In genomic region chr10:33249137-33249536, GRCh38 we compare ENCODE assay signal across 14 cellular contexts.
DNase-seq lines count a peak whose midpoint lies in the region; ATAC-seq and TF ChIP-seq lines count a peak whose summit lies in the region.
"Had no signal": no experiment of that assay in that cellular context is flagged by ENCODE, and none has a peak within 500 bp of the region (broad histone marks: within the 10 kb centered on the region; RNA-seq: fewer than 3 reads in every experiment).

No MANE protein-coding gene starts in this region.

- H3K9me3 ChIP-seq in testis = no peaks in the 10 kb centered on the region

- H3K27ac Mint-ChIP-seq in activated naive CD4-positive, alpha-beta T cell treated with anti-CD3 and anti-CD28 coated beads, Interleukin-2, amount 50 U/mL, for 72 hours = peak overlapping the region; percentile 43 to 77
- H3K27ac Mint-ChIP-seq in activated CD4-positive, alpha-beta memory T cell treated with anti-CD3 and anti-CD28 coated beads, Interleukin-2, amount 10 ng/mL, durations not matched to agents 7 days and 5 days = peak overlapping the region; percentile 39
- H3K27ac Mint-ChIP-seq in glutamatergic neuron (ENCODE audit: unreplicated experiment) = peak overlapping the region; percentile 22

- peaks cover 33% of the 10 kb centered on the region for H3K27me3 Mint-ChIP-seq in activated CD4-positive, alpha-beta memory T cell treated with anti-CD3 and anti-CD28 coated beads, Interleukin-2, amount 10 ng/mL, durations not matched to agents 7 days and 5 days
- H3K27me3 Mint-ChIP-seq in glutamatergic neuron (ENCODE audit: unreplicated experiment) = peaks cover 4% of the 10 kb centered on the region

- peak overlapping the region; percentile 19 for H3K4me3 Mint-ChIP-seq in activated CD4-positive, alpha-beta memory T cell treated with anti-CD3 and anti-CD28 coated beads, Interleukin-2, amount 10 ng/mL, durations not matched to agents 7 days and 5 days
- H3K4me3 Mint-ChIP-seq in glutamatergic neuron (ENCODE audit: unreplicated experiment) = no peak overlapping the region
- H3K4me3 Mint-ChIP-seq: neural crest cell had no signal

- peak overlapping the region; percentile 46 for H3K27ac ChIP-seq in testis

- no peak overlapping the region for H3K4me3 ChIP-seq in testis
- H3K4me3 ChIP-seq: K562 had no signal

- H3K9me3 Mint-ChIP-seq in activated naive CD4-positive, alpha-beta T cell treated with anti-CD3 and anti-CD28 coated beads, Interleukin-2, amount 50 U/mL, for 72 hours = peaks cover 14 to 18% of the 10 kb centered on the region in 2 donors
- H3K9me3 Mint-ChIP-seq in activated CD4-positive, alpha-beta memory T cell treated with anti-CD3 and anti-CD28 coated beads, Interleukin-2, amount 10 ng/mL, durations not matched to agents 7 days and 5 days = peaks cover 12% of the 10 kb centered on the region
- H3K9me3 Mint-ChIP-seq in glutamatergic neuron (ENCODE audit: unreplicated experiment) = no peaks in the 10 kb centered on the region
- H3K9me3 Mint-ChIP-seq: central memory CD8-positive, alpha-beta T cell; neural crest cell had no signal

- H3K36me3 ChIP-seq in testis (ENCODE audit: low read depth, missing control alignments) = no peaks in the 10 kb centered on the region

- CTCF ChIA-PET in activated CD4-positive, alpha-beta memory T cell treated with anti-CD3 and anti-CD28 coated beads, Interleukin-2, amount 10 ng/mL, durations not matched to agents 7 days and 5 days (lab: Charles Lee) = no interaction called here

- H3K36me3 Mint-ChIP-seq in activated naive CD4-positive, alpha-beta T cell treated with anti-CD3 and anti-CD28 coated beads, Interleukin-2, amount 50 U/mL, for 72 hours = peaks cover 19 to 30% of the 10 kb centered on the region in 2 donors
- peaks cover 18% of the 10 kb centered on the region for H3K36me3 Mint-ChIP-seq in activated CD4-positive, alpha-beta memory T cell treated with anti-CD3 and anti-CD28 coated beads, Interleukin-2, amount 10 ng/mL, durations not matched to agents 7 days and 5 days (ENCODE audit: low read depth)
- H3K36me3 Mint-ChIP-seq in glutamatergic neuron (ENCODE audit: unreplicated experiment) = peaks cover 22% of the 10 kb centered on the region

- TF ChIP-seq POLR2A in testis (IDR thresholded peaks at IDR 0.05) = no peak

- peaks cover 55% of the 10 kb centered on the region for H3K4me1 Mint-ChIP-seq in activated CD4-positive, alpha-beta memory T cell treated with anti-CD3 and anti-CD28 coated beads, Interleukin-2, amount 10 ng/mL, durations not matched to agents 7 days and 5 days
- peaks cover 21% of the 10 kb centered on the region for H3K4me1 Mint-ChIP-seq in glutamatergic neuron (ENCODE audit: low read depth, unreplicated experiment)

- WGBS in testis, 2 donors = 45 to 58% methylated on average over 8 of the region's 8 CpGs

- ATAC-seq in activated naive CD4-positive, alpha-beta T cell treated with anti-CD3 and anti-CD28 coated beads, Interleukin-2, amount 50 U/mL, for 72 hours = no peak
- ATAC-seq: K562 had no signal

- H3K4me1 ChIP-seq in testis = peaks cover 11% of the 10 kb centered on the region

- intact Hi-C loops in testis (cut with DNase I; ENCODE audit: low total_unique reads) = no loop called here

- no peak for DNase-seq in activated naive CD4-positive, alpha-beta T cell treated with anti-CD3 and anti-CD28 coated beads, Interleukin-2, amount 50 U/mL, for 72 hours (ENCODE audit: low spot score in 2 of 2)
- DNase-seq in activated naive CD4-positive, alpha-beta T cell (lab: John Stamatoyannopoulos, UW) = no peak
- DNase-seq in activated CD4-positive, alpha-beta memory T cell treated with anti-CD3 and anti-CD28 coated beads, Interleukin-2, amount 10 ng/mL, durations not matched to agents 7 days and 5 days = no peak
- DNase-seq in glutamatergic neuron (no peak), testis (no peak), globus pallidus (ENCODE audit: low spot score) (no peak), C1 segment of cervical spinal cord (lab: John Stamatoyannopoulos, UW) (no peak), NCI-H1105 treated with DMSO at 0.1 percent for 48 hours (lab: John Stamatoyannopoulos, UW) (no peak)
- DNase-seq: activated CD8-positive, alpha-beta memory T cell treated with anti-CD3 and anti-CD28 coated beads, Interleukin-2, amount 50 U/mL, for 48 hours; kidney; NCI-H2081 had no signal

- TF ChIP-seq CTCF in glutamatergic neuron (IDR thresholded peaks at IDR 0.05; ENCODE audit: partially characterized antibody, unreplicated experiment) (no peak), testis (IDR thresholded peaks at IDR 0.05) (no peak)

- H3K27me3 ChIP-seq in testis = no peaks in the 10 kb centered on the region

- POLR2A ChIA-PET in activated CD4-positive, alpha-beta memory T cell treated with anti-CD3 and anti-CD28 coated beads, Interleukin-2, amount 10 ng/mL, durations not matched to agents 7 days and 5 days (lab: Charles Lee) = interaction anchor here (0.7 to 1.1 kb wide), 4 partner anchors 11 to 95 kb away, joined by 3 read pairs; no protein-coding TSS in a partner anchor
